30 cellular contexts compared by ENCODE assay signal in genomic region chr10:113444766-113445365, GRCh38.
"Had no signal": no experiment of that assay in that cellular context is flagged by ENCODE, and none has a peak within 500 bp of the region (broad histone marks: within the 10 kb centered on the region; RNA-seq: fewer than 3 reads in every experiment).

No MANE protein-coding gene starts in this region.

- DNase-seq: cerebellar nuclear complex; cortex of kidney; effector memory CD8-positive, alpha-beta T cell; foreskin keratinocyte; glutamatergic neuron; heart right ventricle; hippocampal formation; immature natural killer cell; islet precursor cell; kidney glomerular epithelial cell; left colon; left ventricle myocardium superior; natural killer cell; stimulated activated CD4-positive, alpha-beta T cell treated with anti-CD3 and anti-CD28 coated beads, Interleukin-12 subunit alpha, Interleukin-12 subunit beta, amount 100 ng/mL, for 4 hours; stimulated activated CD4-positive, alpha-beta T cell treated with anti-CD3 and anti-CD28 coated beads, Interleukin-1b, Interleukin-23, amount 100 ng/mL, for 48 hours; stimulated activated CD4-positive, alpha-beta T cell treated with anti-CD3 and anti-CD28 coated beads, Interleukin-4, amount 100 ng/mL, for 1 hour; stimulated activated CD8-positive, alpha-beta memory T cell treated with anti-CD3 and anti-CD28 coated beads, Interleukin-4, amount 100 ng/mL, for 48 hours; stimulated activated naive CD4-positive, alpha-beta T cell; stimulated activated naive CD8-positive, alpha-beta T cell treated with anti-CD3 and anti-CD28 coated beads, Interleukin-15, amount 100 ng/mL, for 72 hours; transverse colon had no signal

- H3K27ac ChIP-seq: foreskin keratinocyte, gastroesophageal sphincter, heart right ventricle, neutrophil, parathyroid adenoma, right atrium auricular region, suprapubic skin, transverse colon had no signal

- H3K4me2 ChIP-seq: smooth muscle cell had no signal

- H3K36me3 ChIP-seq: gastroesophageal sphincter, heart right ventricle, neutrophil, right atrium auricular region, suprapubic skin, transverse colon had no signal

- H3K27ac Mint-ChIP-seq: effector memory CD8-positive, alpha-beta T cell; immature natural killer cell; memory B cell; natural killer cell; progenitor cell of endocrine pancreas; stimulated activated naive CD8-positive, alpha-beta T cell treated with anti-CD3 and anti-CD28 coated beads, Interleukin-15, amount 100 ng/mL, for 72 hours had no signal

- H3K36me3 Mint-ChIP-seq: immature natural killer cell, memory B cell, natural killer cell had no signal

- H3K79me2 ChIP-seq: parathyroid adenoma had no signal

- H3K27me3 ChIP-seq: gastroesophageal sphincter, right atrium auricular region, suprapubic skin, transverse colon had no signal

- H3K4me1 Mint-ChIP-seq: immature natural killer cell; memory B cell; natural killer cell; stimulated activated naive CD8-positive, alpha-beta T cell treated with anti-CD3 and anti-CD28 coated beads, Interleukin-15, amount 100 ng/mL, for 72 hours had no signal

- H2AFZ ChIP-seq: parathyroid adenoma had no signal

- H3K4me1 ChIP-seq: foreskin keratinocyte, gastroesophageal sphincter, parathyroid adenoma, right atrium auricular region, suprapubic skin, transverse colon had no signal

- H3K4me3 Mint-ChIP-seq: effector memory CD8-positive, alpha-beta T cell; immature natural killer cell; memory B cell; natural killer cell; stimulated activated naive CD8-positive, alpha-beta T cell treated with anti-CD3 and anti-CD28 coated beads, Interleukin-15, amount 100 ng/mL, for 72 hours had no signal

- H3K9me3 Mint-ChIP-seq: effector memory CD8-positive, alpha-beta T cell; immature natural killer cell; memory B cell; natural killer cell; stimulated activated naive CD8-positive, alpha-beta T cell treated with anti-CD3 and anti-CD28 coated beads, Interleukin-15, amount 100 ng/mL, for 72 hours had no signal

- H3K4me3 ChIP-seq: gastroesophageal sphincter, heart right ventricle, lung, right atrium auricular region, smooth muscle cell, suprapubic skin, transverse colon had no signal

- H3K9me3 ChIP-seq: gastroesophageal sphincter, heart right ventricle, neutrophil, right atrium auricular region, suprapubic skin, transverse colon had no signal

- H3K9ac ChIP-seq: parathyroid adenoma had no signal

- ATAC-seq: effector memory CD8-positive, alpha-beta T cell; foreskin keratinocyte; gastroesophageal sphincter; heart right ventricle; left colon; left ventricle myocardium superior; natural killer cell; sciatic nerve; stimulated activated naive CD8-positive, alpha-beta T cell treated with anti-CD3 and anti-CD28 coated beads, Interleukin-15, amount 100 ng/mL, for 72 hours had no signal
